1 cellular context compared by ENCODE assay signal in genomic region chr3:187662848-187663407, GRCh38.
TF ChIP-seq lines count a peak whose summit lies in the region.

No MANE protein-coding gene starts in this region.

TF ChIP-seq in GM12878, 131 proteins besides CTCF, POLR2A, EP300 and RAD21:
- no peak for TF ChIP-seq RUNX3 (IDR thresholded peaks at IDR 0.05; ENCODE audit: low read length)
- 0 out of 4 replicates have a peak, but pooled peaks of 1 of the 2 experiments have one; percentile 24 for TF ChIP-seq ETV6 (conservative IDR thresholded peaks at IDR 0.05 in 1 of 2, IDR thresholded peaks at IDR 0.05 in 1 of 2; ENCODE audit: borderline replicate concordance in 1 of 2, low read depth in 1 of 2)
- TF ChIP-seq SPI1 (IDR thresholded peaks at IDR 0.05; ENCODE audit: borderline replicate concordance, insufficient read depth, low read depth, low read length): peak; percentile 70; the same call in 1 of the 2 replicates
